ENCODE assay signal across 12 cellular contexts in the genomic region with DNA sequence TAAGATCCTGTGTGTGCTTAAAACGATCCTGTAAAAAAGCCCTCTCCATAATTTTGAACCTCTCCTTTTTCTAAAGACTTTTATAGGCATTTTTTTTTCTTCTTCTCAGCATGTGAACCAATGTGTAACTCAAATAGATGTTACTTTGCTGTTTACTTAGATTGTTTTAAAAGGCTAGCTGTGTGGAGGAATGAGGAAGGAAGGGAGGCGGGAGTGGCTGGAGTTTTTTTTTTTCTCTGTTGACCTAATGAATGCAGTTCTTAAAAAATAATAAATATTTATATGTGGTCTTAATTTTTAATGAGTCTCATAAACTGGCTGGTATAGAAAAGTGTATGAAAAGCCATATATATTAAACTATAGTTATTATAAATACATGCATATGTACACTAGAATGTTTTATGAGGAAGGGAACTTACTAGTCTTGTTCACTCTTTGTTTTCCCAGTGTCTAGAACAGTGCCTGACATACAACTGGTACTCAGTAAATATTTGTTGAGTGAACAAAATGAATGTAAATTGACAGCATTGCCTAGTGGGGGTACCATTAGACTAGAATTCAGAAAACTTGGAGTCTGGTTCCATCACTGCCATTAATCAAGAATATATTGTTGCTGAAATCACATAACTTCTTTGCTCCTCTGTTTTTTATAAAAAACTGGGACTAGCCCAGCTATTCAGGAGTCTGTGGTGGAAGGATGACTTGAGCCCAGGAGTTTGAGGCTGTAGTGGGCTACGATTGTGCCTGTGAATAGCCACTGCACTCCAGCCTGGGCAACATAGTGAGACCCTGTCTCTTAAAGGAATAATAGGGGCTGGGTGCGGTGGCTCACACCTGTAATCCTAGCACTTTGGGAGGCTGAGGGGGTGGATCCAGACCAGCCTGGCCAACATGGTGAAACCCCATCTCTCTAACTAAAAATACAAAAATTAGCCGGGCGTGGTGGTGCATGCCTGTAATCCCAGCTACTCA. TPM values are rescaled to one million over a fixed set of nuclear protein-coding genes. Genes with fewer than 3 reads are reported as not detected.
DNase-seq lines count a peak whose midpoint lies in the region; ATAC-seq and TF ChIP-seq lines count a peak whose summit lies in the region.
"Had no signal": no experiment of that assay in that cellular context is flagged by ENCODE, and none has a peak within 500 bp of the region (broad histone marks: within the 10 kb centered on the region; RNA-seq: fewer than 3 reads in every experiment).

No MANE protein-coding gene starts in this region.

- no peak for TF ChIP-seq RAD21 in IMR-90 (IDR thresholded peaks at IDR 0.05; ENCODE audit: low read length)

- POLR2A ChIA-PET in IMR-90 (lab: Charles Lee; ENCODE audit: unreplicated experiment) = interaction anchor here (0.7 kb wide), 1 partner anchor 41 kb away, joined by 3 read pairs; no protein-coding TSS in a partner anchor
- POLR2A ChIA-PET in MCF 10A (lab: Yijun Ruan, JAX) = interaction anchor here (0.7 to 4.2 kb wide), 4 partner anchors 7 to 53 kb away, joined by 3 to 16 read pairs (median 8); no protein-coding TSS in a partner anchor
- POLR2A ChIA-PET in CD8-positive, alpha-beta T cell (lab: Charles Lee) = no interaction called here

- H3K9me1 ChIP-seq in IMR-90 (ENCODE audit: insufficient read depth, low read length) = no peaks in the 10 kb centered on the region

- H3K4me1 ChIP-seq in IMR-90 (ENCODE audit: control insufficient read depth, insufficient read depth, low read length) (no peaks in the 10 kb centered on the region; the same call in 1 of the 2 replicates), left lung (peaks cover 8 to 21% of the 10 kb centered on the region in 2 donors), stomach (peaks cover 6 to 44% (median 25%) of the 10 kb centered on the region in 4 donors)
- no peaks in the 10 kb centered on the region for H3K4me1 ChIP-seq in CD8-positive, alpha-beta T cell (ENCODE audit: insufficient read depth, low read length)

- peaks cover 19% of the 10 kb centered on the region for H3K4me1 Mint-ChIP-seq in MCF 10A (ENCODE audit: insufficient read depth, unreplicated experiment)
- H3K4me1 Mint-ChIP-seq in CD8-positive, alpha-beta T cell (ENCODE audit: low read depth) = peaks cover 6% of the 10 kb centered on the region
- H3K4me1 Mint-ChIP-seq: CD4-positive, CD25-positive, alpha-beta regulatory T cell had no signal

- no peak overlapping the region for H3K23ac ChIP-seq in IMR-90 (ENCODE audit: low read depth, low read length)

- H3K18ac ChIP-seq in IMR-90 (ENCODE audit: low read depth, low read length) = no peak overlapping the region; the same call in 1 of the 2 replicates

- no peaks in the 10 kb centered on the region for H4K20me1 ChIP-seq in IMR-90 (ENCODE audit: insufficient read depth, low read length)

- no TSS peak for BruUV-seq in IMR-90 (replicated peaks; lab: Mats Ljungman, UMichigan)
- BruUV-seq in MCF 10A (replicated peaks; lab: Mats Ljungman, UMichigan) = no TSS peak

- ATAC-seq in IMR-90 (ENCODE audit: low read depth) (peak; percentile 11; the same call in 1 of the 2 replicates), left lung (peak; percentile 77)
- no peak for ATAC-seq in CD8-positive, alpha-beta T cell

- CTCF ChIA-PET in IMR-90 (lab: Yijun Ruan, JAX) (no interaction called here), MCF 10A (lab: Yijun Ruan, JAX) (interaction anchor here (0.6 to 0.9 kb wide), 2 partner anchors 10 to 21 kb away, joined by 3 to 4 read pairs; no protein-coding TSS in a partner anchor)
- CTCF ChIA-PET in CD8-positive, alpha-beta T cell (lab: Charles Lee) = no interaction called here

- no peak overlapping the region for H3K4me3 Mint-ChIP-seq in MCF 10A (ENCODE audit: unreplicated experiment)
- no peak overlapping the region for H3K4me3 Mint-ChIP-seq in CD8-positive, alpha-beta T cell
- H3K4me3 Mint-ChIP-seq: CD4-positive, CD25-positive, alpha-beta regulatory T cell had no signal

- no peak overlapping the region for H4K91ac ChIP-seq in IMR-90 (ENCODE audit: insufficient read depth, low read depth, low read length)

- H3K4ac ChIP-seq in IMR-90 (ENCODE audit: low read depth, low read length) = no peak overlapping the region

- no peak overlapping the region for H4K5ac ChIP-seq in IMR-90 (ENCODE audit: low read depth, low read length)

- H3K27ac ChIP-seq in IMR-90 (ENCODE audit: insufficient read depth, low read length) = no peak overlapping the region
- H3K27ac ChIP-seq in left lung = peak overlapping the region; percentile 62 to 73
- peak overlapping the region in 4 of 5 donors; percentile 34 to 75 (median 65) for H3K27ac ChIP-seq in stomach
- H3K27ac ChIP-seq in CD8-positive, alpha-beta T cell (ENCODE audit: low read depth, low read length) = no peak overlapping the region

- no peaks in the 10 kb centered on the region for H3K36me3 Mint-ChIP-seq in MCF 10A (ENCODE audit: insufficient read depth, unreplicated experiment)
- no peaks in the 10 kb centered on the region for H3K36me3 Mint-ChIP-seq in CD8-positive, alpha-beta T cell
- H3K36me3 Mint-ChIP-seq: CD4-positive, CD25-positive, alpha-beta regulatory T cell had no signal

- H2BK120ac ChIP-seq in IMR-90 (ENCODE audit: low read depth, low read length) = no peak overlapping the region

- no CpG with 5 or more reads among the region's 6 CpGs for WGBS in IMR-90 (ENCODE audit: extremely low coverage in 2 of 2, insufficient read length in 1 of 2), 2 experiments
- 55 to 73% (median 69%) methylated on average over 6 of the region's 6 CpGs for WGBS in stomach, 5 donors

- H2BK20ac ChIP-seq in IMR-90 (ENCODE audit: low read depth, low read length) = no peak overlapping the region

- no peak overlapping the region for H2BK15ac ChIP-seq in IMR-90 (ENCODE audit: low read depth, low read length)

- no peak overlapping the region for H2BK5ac ChIP-seq in IMR-90 (ENCODE audit: low read depth, low read length, poor library complexity, severe bottlenecking)

- H3K14ac ChIP-seq in IMR-90 (replicated peaks; ENCODE audit: low read depth, low read length) = no peak overlapping the region

- no peaks in the 10 kb centered on the region for H3K79me1 ChIP-seq in IMR-90 (ENCODE audit: low read depth in 1 of 2, low read length in 2 of 2)

- H3K9me3 ChIP-seq in IMR-90 (ENCODE audit: control insufficient read depth, insufficient read depth, low read length) = no peaks in the 10 kb centered on the region
- H3K9me3 ChIP-seq in left lung = no peaks in the 10 kb centered on the region
- no peaks in the 10 kb centered on the region for H3K9me3 ChIP-seq in stomach
- H3K9me3 ChIP-seq in CD8-positive, alpha-beta T cell (ENCODE audit: low read length) = no peaks in the 10 kb centered on the region

- no peaks in the 10 kb centered on the region for H3K27me3 Mint-ChIP-seq in MCF 10A (ENCODE audit: insufficient read depth, unreplicated experiment)
- H3K27me3 Mint-ChIP-seq in CD8-positive, alpha-beta T cell (ENCODE audit: low read depth) = no peaks in the 10 kb centered on the region
- H3K27me3 Mint-ChIP-seq: CD4-positive, CD25-positive, alpha-beta regulatory T cell had no signal

- H2AK9ac ChIP-seq in IMR-90 (replicated peaks; ENCODE audit: low read depth, low read length, poor library complexity) = no peak overlapping the region

- H3K27me3 ChIP-seq in IMR-90 (ENCODE audit: control insufficient read depth, insufficient read depth, low read length) (no peaks in the 10 kb centered on the region), left lung (no peaks in the 10 kb centered on the region), stomach (no peaks in the 10 kb centered on the region)
- H3K27me3 ChIP-seq in CD8-positive, alpha-beta T cell (ENCODE audit: insufficient read depth, low read length) = no peaks in the 10 kb centered on the region

- TF ChIP-seq EP300 in stomach (IDR thresholded peaks at IDR 0.05) = no peak

- intact Hi-C loops in IMR-90 (cut with micrococcal nuclease) (no loop called here), MCF 10A (cut with micrococcal nuclease) (loop anchor here (2.0 kb wide), 1 partner anchor 53 kb away; no protein-coding TSS in a partner anchor), left lung (cut with DNase I) (no loop called here), stomach (cut with DNase I; ENCODE audit: low total_unique reads) (no loop called here)
- intact Hi-C loops in CD8-positive, alpha-beta T cell (cut with DNase I, micrococcal nuclease) = no loop called here

- H3K27ac Mint-ChIP-seq in MCF 10A (ENCODE audit: low read depth, unreplicated experiment) = peak overlapping the region; percentile 61
- H3K27ac Mint-ChIP-seq in CD8-positive, alpha-beta T cell = no peak overlapping the region
- H3K27ac Mint-ChIP-seq: CD4-positive, CD25-positive, alpha-beta regulatory T cell had no signal

- H2AFZ ChIP-seq in IMR-90 (replicated peaks; ENCODE audit: low read length, poor library complexity) = no peak overlapping the region

- no peak overlapping the region for H3K56ac ChIP-seq in IMR-90 (ENCODE audit: extremely low read depth, insufficient read depth, low read length)

- no peak overlapping the region for H3K9ac ChIP-seq in IMR-90 (ENCODE audit: low read depth, low read length)

- dilution Hi-C loops in IMR-90 (cut with HindIII; ENCODE audit: low sequenced_read_pairs, unreplicated experiment) = no loop called here

- no peak overlapping the region for H2AK5ac ChIP-seq in IMR-90 (ENCODE audit: low read depth, low read length)

- H3K9me3 Mint-ChIP-seq in MCF 10A (ENCODE audit: unreplicated experiment) = no peaks in the 10 kb centered on the region
- H3K9me3 Mint-ChIP-seq in CD8-positive, alpha-beta T cell = no peaks in the 10 kb centered on the region

- TF ChIP-seq CTCF in IMR-90 (conservative IDR thresholded peaks at IDR 0.05; ENCODE audit: low read depth, low read length) = no peak
- TF ChIP-seq CTCF in MCF 10A (IDR thresholded peaks at IDR 0.05; ENCODE audit: unreplicated experiment) = no peak
- TF ChIP-seq CTCF in left lung (IDR thresholded peaks at IDR 0.05) = no peak
- no peak for TF ChIP-seq CTCF in stomach (IDR thresholded peaks at IDR 0.05)
- TF ChIP-seq CTCF in CD8-positive, alpha-beta T cell (IDR thresholded peaks at IDR 0.05) = no peak

- no peaks in the 10 kb centered on the region for H3K36me3 ChIP-seq in IMR-90 (ENCODE audit: control insufficient read depth, insufficient read depth, low read length)
- no peaks in the 10 kb centered on the region for H3K36me3 ChIP-seq in left lung
- no peaks in the 10 kb centered on the region for H3K36me3 ChIP-seq in stomach
- H3K36me3 ChIP-seq in CD8-positive, alpha-beta T cell (ENCODE audit: insufficient read depth, low read length) = no peaks in the 10 kb centered on the region

- in situ Hi-C loops in IMR-90 (cut with MboI; ENCODE audit: low sequenced_read_pairs) = no loop called here

- TF ChIP-seq POLR2A in IMR-90 (IDR thresholded peaks at IDR 0.05; ENCODE audit: low read depth, low read length) (no peak), stomach (IDR thresholded peaks at IDR 0.05) (no peak)

- DNase-seq in IMR-90 (no peak), MCF 10A (ENCODE audit: unreplicated experiment) (no peak), left lung (no peak), stomach (no peak), SKM-1 treated with dmso at 0.1 percent for 144 hours (lab: John Stamatoyannopoulos, UW; ENCODE audit: unreplicated experiment) (no peak), pons (ENCODE audit: low spot score) (no peak), foreskin melanocyte (no peak)
- DNase-seq in CD8-positive, alpha-beta T cell = no peak
- DNase-seq: activated gamma-delta T cell treated with Interleukin-2 at 50 U/mL for 16 hours; CD4-positive, CD25-positive, alpha-beta regulatory T cell; cerebellar nuclear complex; NCI-H1105 treated with DMSO at 0.1 percent for 48 hours had no signal

- H3K4me2 ChIP-seq in IMR-90 (ENCODE audit: low read depth, low read length) = no peak overlapping the region; the same call in 1 of the 2 replicates

- H3K4me3 ChIP-seq in IMR-90 (ENCODE audit: insufficient read depth, low read depth, low read length) = no peak overlapping the region
- H3K4me3 ChIP-seq in left lung = no peak overlapping the region
- H3K4me3 ChIP-seq in stomach = no peak overlapping the region
- no peak overlapping the region for H3K4me3 ChIP-seq in CD8-positive, alpha-beta T cell (ENCODE audit: low read depth, low read length)

- H4K8ac ChIP-seq in IMR-90 (ENCODE audit: low read depth in 2 of 2, low read length in 2 of 2) = no peak overlapping the region

RNA-seq across cellular contexts. Expression of gene NFIA, which starts 51.0 kb away (rescaled TPM):
- total RNA-seq in IMR-90 (2012; rRNA removed) (2.2 TPM in 2 replicates), MCF 10A (2022) (47.4 and 54.8 TPM in 2 replicates), left lung (10 to 100 TPM; 43.1 to 60.7 TPM), stomach (100 to 1,000 TPM in 1 of 5 donors, 10 to 100 TPM in 4; 16.8 to 108 (median 61.0) TPM)
- polyA plus RNA-seq in IMR-90 (2012; rRNA removed) (1.6 and 1.8 TPM in 2 replicates), stomach (10 to 100 TPM in 2 of 3 donors, 1 to 10 TPM in 1; 9.6 to 11.9 (median 10.0) TPM)
- polyA plus RNA-seq in IMR-90 (2012; cell fraction: cytosol; rRNA removed) = 0.60 and 1.2 TPM in 2 replicates
- 0.83 and 1.2 TPM in 2 replicates for polyA plus RNA-seq in IMR-90 (2012; cell fraction: nucleus; rRNA removed; ENCODE audit: low replicate concordance)
- total RNA-seq in CD8-positive, alpha-beta T cell = 1 to 10 TPM; 5.3 to 6.7 TPM

Comparison
In these comparisons a context has a peak if more than half of its experiments do, and no peak if none do; other contexts are left out.
1. H3K27ac ChIP-seq: peak in left lung (2 of 2) and stomach (4 of 5); none in IMR-90 (single experiment) and CD8-positive, alpha-beta T cell (single experiment).